8 cellular contexts compared by ENCODE assay signal in the genomic region with DNA sequence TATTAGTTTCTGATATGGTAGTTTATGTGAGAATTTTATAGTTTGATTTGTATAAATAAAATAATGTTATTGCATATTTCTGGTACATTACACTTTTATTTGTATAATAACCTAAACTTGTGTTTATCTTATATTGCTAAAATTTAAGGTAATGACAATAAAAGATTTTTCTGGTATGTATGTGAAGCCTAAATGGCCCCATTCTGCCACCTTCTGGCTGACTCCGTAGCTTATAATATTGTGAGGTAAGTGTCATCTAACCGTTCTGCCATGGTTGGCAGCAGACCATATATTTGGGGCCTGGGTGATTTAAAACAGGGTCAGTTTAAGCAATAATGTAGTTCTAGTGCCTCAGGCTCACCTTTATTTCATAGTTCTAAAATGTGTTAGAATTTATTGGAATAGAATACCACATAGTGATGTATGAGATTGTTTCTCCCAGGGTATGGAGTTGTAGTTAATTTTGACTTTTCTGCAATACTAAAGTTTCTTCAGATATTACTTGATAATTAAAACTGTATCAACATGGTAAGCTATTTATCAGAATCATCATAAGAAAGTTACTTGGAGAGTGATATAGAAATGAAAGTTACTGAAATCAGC. TPM values are rescaled to one million over a fixed set of nuclear protein-coding genes. Genes with fewer than 3 reads are reported as not detected.
DNase-seq lines count a peak whose midpoint lies in the region; ATAC-seq and TF ChIP-seq lines count a peak whose summit lies in the region.

No MANE protein-coding gene starts in this region.

- 0% methylated on average over 2 of the region's 2 CpGs for WGBS in body of pancreas, 2 donors

- no peak overlapping the region for H3K4me2 ChIP-seq in Loucy (ENCODE audit: low read depth, low read length, poor library complexity, severe bottlenecking)
- H3K4me2 ChIP-seq in SU-DHL-6 (ENCODE audit: low read depth, low read length, poor library complexity, severe bottlenecking), result no peak overlapping the region

- H3K36me3 ChIP-seq in Loucy (ENCODE audit: insufficient read depth, low read length), result no peaks in the 10 kb centered on the region
- no peaks in the 10 kb centered on the region for H3K36me3 ChIP-seq in SU-DHL-6 (ENCODE audit: low read length)
- no peaks in the 10 kb centered on the region for H3K36me3 ChIP-seq in body of pancreas (replicated peaks in 1 of 2; ENCODE audit: insufficient read depth in 1 of 2, low read depth in 2 of 2)

- DNase-seq in COR-L47 (lab: John Stamatoyannopoulos, UW) (peak; percentile 26), body of pancreas (peak; percentile 44 to 75 (median 64)), kidney tubule cell (ENCODE audit: low spot score) (peak; percentile 54)
- peak; percentile 34 for DNase-seq in stimulated activated CD8-positive, alpha-beta memory T cell treated with anti-CD3 and anti-CD28 coated beads, Interleukin-12 subunit alpha, Interleukin-12 subunit beta, amount 100 ng/mL, for 1 hour (ENCODE audit: low read depth)

- H3K4me1 ChIP-seq in Loucy (ENCODE audit: insufficient read depth, low read length, poor library complexity, severe bottlenecking), result no peaks in the 10 kb centered on the region
- H3K4me1 ChIP-seq in body of pancreas, result no peaks in the 10 kb centered on the region

- H3K79me2 ChIP-seq in Loucy (ENCODE audit: insufficient read depth, low read length) (no peaks in the 10 kb centered on the region), SU-DHL-6 (ENCODE audit: insufficient read depth, low read length) (no peaks in the 10 kb centered on the region)

- no peak for TF ChIP-seq POLR2A in body of pancreas (IDR thresholded peaks at IDR 0.05)

- TF ChIP-seq CTCF in Loucy (conservative IDR thresholded peaks at IDR 0.05; ENCODE audit: low read length), result peak; percentile 90
- peak; percentile 62 for TF ChIP-seq CTCF in SU-DHL-6 (IDR thresholded peaks at IDR 0.05; ENCODE audit: insufficient read depth, low read length, poor library complexity, severe bottlenecking)
- peak; percentile 37 to 75 (median 67) for TF ChIP-seq CTCF in body of pancreas (IDR thresholded peaks at IDR 0.05)

- no peak overlapping the region for H3K9ac ChIP-seq in Loucy (ENCODE audit: low read depth, low read length, poor library complexity, severe bottlenecking)
- H3K9ac ChIP-seq in SU-DHL-6 (ENCODE audit: low read length), result no peak overlapping the region

- intact Hi-C loops in body of pancreas (cut with DNase I), result loop anchor here (10.0 kb wide), 1 partner anchor 188 kb away; no protein-coding TSS in a partner anchor

- H3K27ac ChIP-seq in SU-DHL-6 (ENCODE audit: low read depth, low read length), result no peak overlapping the region
- H3K27ac ChIP-seq in body of pancreas, result no peak overlapping the region

- H3K9me2 ChIP-seq in Loucy (replicated peaks; ENCODE audit: low read depth, low read length) (no peaks in the 10 kb centered on the region), SU-DHL-6 (replicated peaks; ENCODE audit: insufficient read depth, low read length) (no peaks in the 10 kb centered on the region)

- H3K4me3 ChIP-seq in Loucy (ENCODE audit: low read length, poor library complexity, severe bottlenecking), result no peak overlapping the region
- no peak overlapping the region for H3K4me3 ChIP-seq in SU-DHL-6 (ENCODE audit: insufficient read depth, low read length, poor library complexity, severe bottlenecking)
- no peak overlapping the region for H3K4me3 ChIP-seq in body of pancreas

- H3K27me3 ChIP-seq in Loucy (ENCODE audit: insufficient read depth, low read length, poor library complexity, severe bottlenecking), result no peaks in the 10 kb centered on the region
- no peaks in the 10 kb centered on the region for H3K27me3 ChIP-seq in SU-DHL-6 (ENCODE audit: low read length)
- H3K27me3 ChIP-seq in body of pancreas, result no peaks in the 10 kb centered on the region

- ATAC-seq in GM21360 (IDR thresholded peaks at IDR 0.05; ENCODE audit: unreplicated experiment) (peak; percentile 78), body of pancreas (no peak), GM18870 (IDR thresholded peaks at IDR 0.05; ENCODE audit: unreplicated experiment) (no peak)

- H3K9me3 ChIP-seq in Loucy (ENCODE audit: insufficient read depth, low read depth, low read length), result no peaks in the 10 kb centered on the region
- H3K9me3 ChIP-seq in SU-DHL-6 (ENCODE audit: insufficient read depth, low read length), result no peaks in the 10 kb centered on the region
- H3K9me3 ChIP-seq in body of pancreas, result no peaks in the 10 kb centered on the region

- H3F3A ChIP-seq in Loucy (ENCODE audit: low read depth), result no peaks in the 10 kb centered on the region
- no peaks in the 10 kb centered on the region for H3F3A ChIP-seq in SU-DHL-6 (ENCODE audit: insufficient read depth)

- no peaks in the 10 kb centered on the region for H4K20me1 ChIP-seq in Loucy (ENCODE audit: insufficient read depth, low read length, poor library complexity, severe bottlenecking)
- no peaks in the 10 kb centered on the region for H4K20me1 ChIP-seq in SU-DHL-6 (ENCODE audit: low read depth, low read length)

- H2AFZ ChIP-seq in Loucy (ENCODE audit: low read length) (no peak overlapping the region), SU-DHL-6 (ENCODE audit: low read depth, low read length, severe bottlenecking) (no peak overlapping the region)

RNA-seq across cellular contexts. Expression of gene PRKACB, which starts 21.2 kb away (rescaled TPM):
- 10 to 100 TPM in 1 of 2 donors, 1 to 10 TPM in 1; 9.6 to 18.2 TPM for total RNA-seq in body of pancreas
